8 cellular contexts compared by ENCODE assay signal in genomic region chr5:141681295-141681694, GRCh38. TPM values are rescaled to one million over a fixed set of nuclear protein-coding genes. Genes with fewer than 3 reads are reported as not detected.
A peak's percentile ranks its signal among the peaks of the same experiment; 100 is the strongest.
DNase-seq lines count a peak whose midpoint lies in the region; ATAC-seq and TF ChIP-seq lines count a peak whose summit lies in the region.
"Had no signal": no experiment of that assay in that cellular context is flagged by ENCODE, and none has a peak within 500 bp of the region (broad histone marks: within the 10 kb centered on the region; RNA-seq: fewer than 3 reads in every experiment).

No MANE protein-coding gene starts in this region.

- no peak overlapping the region for H3K4me3 ChIP-seq in CD8-positive, alpha-beta T cell (ENCODE audit: low read depth, low read length)
- H3K4me3 ChIP-seq in adipocyte (ENCODE audit: low read length), result peak overlapping the region; percentile 67
- H3K4me3 ChIP-seq in mucosa of descending colon, result no peak overlapping the region
- H3K4me3 ChIP-seq: GM12878 had no signal

- H3K27ac ChIP-seq in CD8-positive, alpha-beta T cell (ENCODE audit: low read depth, low read length), result no peak overlapping the region

- no peaks in the 10 kb centered on the region for H3K27me3 ChIP-seq in CD8-positive, alpha-beta T cell (ENCODE audit: insufficient read depth, low read length)
- no peaks in the 10 kb centered on the region for H3K27me3 ChIP-seq in adipocyte (replicated peaks; ENCODE audit: control insufficient read depth, insufficient read depth, low read length)

- POLR2A ChIA-PET in CD8-positive, alpha-beta T cell (lab: Charles Lee), result no interaction called here

- CTCF ChIA-PET in CD8-positive, alpha-beta T cell (lab: Charles Lee), result interaction anchor here (0.8 to 5.6 kb wide), 5 partner anchors 12 to 198 kb away, joined by 3 to 64 read pairs (median 6); no protein-coding TSS in a partner anchor

- peak overlapping the region; percentile 71 for H3K4me3 Mint-ChIP-seq in CD8-positive, alpha-beta T cell

- no peaks in the 10 kb centered on the region for H3K27me3 Mint-ChIP-seq in CD8-positive, alpha-beta T cell (ENCODE audit: low read depth)

- peaks cover 28% of the 10 kb centered on the region for H3K4me1 Mint-ChIP-seq in CD8-positive, alpha-beta T cell (ENCODE audit: low read depth)

- H3K9ac ChIP-seq in adipocyte (ENCODE audit: low read length), result peak overlapping the region; percentile 76

- H3K9me3 ChIP-seq in CD8-positive, alpha-beta T cell (ENCODE audit: low read length), result no peaks in the 10 kb centered on the region
- H3K9me3 ChIP-seq in adipocyte (ENCODE audit: control insufficient read depth, low read length) (no peaks in the 10 kb centered on the region), mucosa of descending colon (no peaks in the 10 kb centered on the region)

- H3K4me1 ChIP-seq in CD8-positive, alpha-beta T cell (ENCODE audit: insufficient read depth, low read length), result peaks cover 30% of the 10 kb centered on the region
- H3K4me1 ChIP-seq in adipocyte (ENCODE audit: control insufficient read depth, insufficient read depth, low read length), result peaks cover 12% of the 10 kb centered on the region
- peaks cover 18% of the 10 kb centered on the region for H3K4me1 ChIP-seq in mucosa of descending colon (ENCODE audit: low read depth)

- H3K36me3 Mint-ChIP-seq in CD8-positive, alpha-beta T cell, result no peaks in the 10 kb centered on the region

- no peaks in the 10 kb centered on the region for H3K9me3 Mint-ChIP-seq in CD8-positive, alpha-beta T cell

- DNase-seq in CD8-positive, alpha-beta T cell, result no peak
- DNase-seq in adipocyte (ENCODE audit: low read depth) (no peak), mucosa of descending colon (no peak), AG20443 (ENCODE audit: low spot score) (no peak)
- DNase-seq: NCI-H1092 had no signal

- no peaks in the 10 kb centered on the region for H3K36me3 ChIP-seq in CD8-positive, alpha-beta T cell (ENCODE audit: insufficient read depth, low read length)
- H3K36me3 ChIP-seq in adipocyte (ENCODE audit: control insufficient read depth, insufficient read depth, low read length, severe bottlenecking) (no peaks in the 10 kb centered on the region), mucosa of descending colon (ENCODE audit: low read depth) (no peaks in the 10 kb centered on the region)

- no peak overlapping the region for H3K27ac Mint-ChIP-seq in CD8-positive, alpha-beta T cell

- no peak for TF ChIP-seq CTCF in CD8-positive, alpha-beta T cell (IDR thresholded peaks at IDR 0.05)
- no peak for TF ChIP-seq CTCF in mucosa of descending colon (IDR thresholded peaks at IDR 0.05)

- ATAC-seq in CD8-positive, alpha-beta T cell, result no peak
- ATAC-seq in mucosa of descending colon, result peak; percentile 1
- no peak for ATAC-seq in GM21526 (IDR thresholded peaks at IDR 0.05; ENCODE audit: low FRiP score, unreplicated experiment)
- ATAC-seq in HG02884 (IDR thresholded peaks at IDR 0.05; ENCODE audit: unreplicated experiment), result no peak

- intact Hi-C loops in CD8-positive, alpha-beta T cell (cut with DNase I, micrococcal nuclease), result no loop called here
- intact Hi-C loops in mucosa of descending colon (cut with DNase I, micrococcal nuclease), result no loop called here

RNA-seq across cellular contexts. Expression of gene ARAP3, which starts 0.7 kb away (rescaled TPM):
- 1 to 10 TPM in 1 of 2 experiments, under 1 TPM in 1; 0.73 to 1.2 TPM for total RNA-seq in CD8-positive, alpha-beta T cell
- 10 to 100 TPM in 1 of 3 donors, 1 to 10 TPM in 2; 5.7 to 10.9 (median 8.0) TPM for total RNA-seq in mucosa of descending colon

RNA-seq across cellular contexts. Expression of gene FCHSD1, which starts 30.1 kb away (rescaled TPM):
- 100 to 1,000 TPM in 1 of 2 experiments, 10 to 100 TPM in 1; 95.8 to 101 TPM for total RNA-seq in CD8-positive, alpha-beta T cell
- 10 to 100 TPM; 16.3 to 23.3 (median 17.6) TPM for total RNA-seq in mucosa of descending colon

RNA-seq across cellular contexts. Expression of gene RELL2, which starts 44.5 kb away (rescaled TPM):
- total RNA-seq in CD8-positive, alpha-beta T cell, result 1 to 10 TPM; 9.5 to 9.8 TPM
- 1 to 10 TPM; 2.3 to 3.9 (median 3.3) TPM for total RNA-seq in mucosa of descending colon

RNA-seq across cellular contexts. Expression of gene HDAC3, which starts 44.6 kb away (rescaled TPM):
- 10 to 100 TPM; 48.9 to 54.8 TPM for total RNA-seq in CD8-positive, alpha-beta T cell
- 10 to 100 TPM; 45.1 to 47.0 (median 45.8) TPM for total RNA-seq in mucosa of descending colon
